Comparison of ENCODE assay signal across 8 cellular contexts in genomic region chr6:149863846-149864577, GRCh38. TPM values are rescaled to one million over a fixed set of nuclear protein-coding genes. Genes with fewer than 3 reads are reported as not detected.
DNase-seq lines count a peak whose midpoint lies in the region; ATAC-seq and TF ChIP-seq lines count a peak whose summit lies in the region.

Gene LRP11 (minus strand): TSS chr6:149864359. CDS start chr6:149864020, 339 bp downstream.

- POLR2A ChIA-PET in Caco-2 (lab: Charles Lee): interaction anchor here (0.6 kb wide), 1 partner anchor 127 kb away, joined by 6 read pairs; no protein-coding TSS in a partner anchor

- H3K9me3 Mint-ChIP-seq in Caco-2 (ENCODE audit: unreplicated experiment): no peaks in the 10 kb centered on the region
- H3K9me3 Mint-ChIP-seq in activated T-cell treated with anti-CD3 and anti-CD28 coated beads, Interleukin-2, amount 50 U/mL, for 24 hours: no peaks in the 10 kb centered on the region

- H3K27me3 ChIP-seq in Caco-2 (replicated peaks; ENCODE audit: control insufficient read depth, insufficient read depth, low read length) (no peaks in the 10 kb centered on the region), HUES64 (ENCODE audit: insufficient read depth, low read length) (peaks cover 29% of the 10 kb centered on the region)

- H3K9ac ChIP-seq in HUES64 (ENCODE audit: low read depth, low read length): peak within 1 kb of the TSS; percentile 67

- H3K9me3 ChIP-seq in Caco-2: no peaks in the 10 kb centered on the region
- no peaks in the 10 kb centered on the region for H3K9me3 ChIP-seq in HUES64 (ENCODE audit: insufficient read depth, low read depth, low read length)

- H3K27ac ChIP-seq in HUES64 (ENCODE audit: low read depth, low read length): peak within 1 kb of the TSS; percentile 82; the same call in 1 of the 2 replicates

- intact Hi-C loops in Caco-2 (cut with micrococcal nuclease; ENCODE audit: unreplicated experiment): loop anchor here (1.0 to 10.0 kb wide), 3 partner anchors 9 to 299 kb away; partner anchors contain the start of gene GINM1

- peak within 1 kb of the TSS; percentile 71 for H3K27ac Mint-ChIP-seq in Caco-2 (ENCODE audit: unreplicated experiment)
- no peak within 1 kb of the TSS for H3K27ac Mint-ChIP-seq in activated T-cell treated with anti-CD3 and anti-CD28 coated beads, Interleukin-2, amount 50 U/mL, for 24 hours

- H3K4me1 ChIP-seq in Caco-2 (peaks cover 8% of the 10 kb centered on the region), HUES64 (ENCODE audit: insufficient read depth, low read length) (peaks cover 15% of the 10 kb centered on the region)

- no TSS peak for BruUV-seq in Caco-2 (replicated peaks; lab: Mats Ljungman, UMichigan)

- no peaks in the 10 kb centered on the region for H3K36me3 Mint-ChIP-seq in Caco-2 (ENCODE audit: insufficient read depth, unreplicated experiment)
- H3K36me3 Mint-ChIP-seq in activated T-cell treated with anti-CD3 and anti-CD28 coated beads, Interleukin-2, amount 50 U/mL, for 24 hours (ENCODE audit: low read depth): no peaks in the 10 kb centered on the region

- H3K4me1 Mint-ChIP-seq in Caco-2 (ENCODE audit: low read depth, unreplicated experiment): peaks cover 28% of the 10 kb centered on the region
- peaks cover 15% of the 10 kb centered on the region for H3K4me1 Mint-ChIP-seq in activated T-cell treated with anti-CD3 and anti-CD28 coated beads, Interleukin-2, amount 50 U/mL, for 24 hours (ENCODE audit: low read depth)

- TF ChIP-seq CTCF in Caco-2 (IDR thresholded peaks at IDR 0.05; ENCODE audit: insufficient read depth in 1 of 2, low read depth in 1 of 2, low read length in 1 of 2, severe bottlenecking in 1 of 2, unreplicated experiment in 1 of 2) (no peak), epithelial cell of proximal tubule (conservative IDR thresholded peaks at IDR 0.05; ENCODE audit: low read depth, low read length) (no peak)

- peak within 1 kb of the TSS; percentile 86 for H3K4me3 Mint-ChIP-seq in Caco-2 (ENCODE audit: unreplicated experiment)
- peak within 1 kb of the TSS; percentile 79 for H3K4me3 Mint-ChIP-seq in activated T-cell treated with anti-CD3 and anti-CD28 coated beads, Interleukin-2, amount 50 U/mL, for 24 hours

- H3K4me3 ChIP-seq in Caco-2 (ENCODE audit: low read depth, low read length) (peak within 1 kb of the TSS; percentile 75), HUES64 (ENCODE audit: low read length) (peak within 1 kb of the TSS; percentile 81), epithelial cell of proximal tubule (ENCODE audit: low read depth, low read length) (peak within 1 kb of the TSS; percentile 65)

- ATAC-seq in GM21515 (IDR thresholded peaks at IDR 0.05; ENCODE audit: unreplicated experiment): peak; percentile 81

- DNase-seq in Caco-2 (peak; percentile 83 to 92), OCI-M1 (lab: John Stamatoyannopoulos, UW) (peak; percentile 86), epithelial cell of proximal tubule (ENCODE audit: low read depth) (no peak), mucosa of gallbladder (ENCODE audit: low spot score) (peak; percentile 88)
- DNase-seq in activated T-cell treated with anti-CD3 and anti-CD28 coated beads, Interleukin-2, amount 50 U/mL, for 24 hours: peak; percentile 88
- DNase-seq in stimulated activated CD8-positive, alpha-beta memory T cell treated with anti-CD3 and anti-CD28 coated beads, Interleukin-4, amount 100 ng/mL, for 24 hours (ENCODE audit: low read depth): peak; percentile 59

- H3K27me3 Mint-ChIP-seq in Caco-2 (ENCODE audit: insufficient read depth, unreplicated experiment): no peaks in the 10 kb centered on the region
- peaks cover 25% of the 10 kb centered on the region for H3K27me3 Mint-ChIP-seq in activated T-cell treated with anti-CD3 and anti-CD28 coated beads, Interleukin-2, amount 50 U/mL, for 24 hours

- H3K36me3 ChIP-seq in Caco-2 (ENCODE audit: control insufficient read depth, insufficient read depth, low read length): no peaks in the 10 kb centered on the region
- no peaks in the 10 kb centered on the region for H3K36me3 ChIP-seq in HUES64 (ENCODE audit: insufficient read depth, low read length)

- CTCF ChIA-PET in Caco-2 (lab: Charles Lee): interaction anchor here (0.7 to 2.6 kb wide), 3 partner anchors 19 to 35 kb away, joined by 3 to 6 read pairs (median 5); no protein-coding TSS in a partner anchor

- under 1% methylated on average over 95 of the region's 95 CpGs for WGBS in HUES64

RNA-seq across cellular contexts. Expression of gene LRP11, which starts in this region (rescaled TPM):
- 17.7 and 18.4 TPM in 2 replicates for total RNA-seq in Caco-2 (2022)
- 8.0 TPM for polyA plus RNA-seq in HUES64 (2013, experiment 1 of 2)
- polyA plus RNA-seq in HUES64 (2013, experiment 2 of 2): 9.5 TPM
- 41.7 and 54.5 TPM in 2 replicates for total RNA-seq in epithelial cell of proximal tubule
- 50.0 TPM for total RNA-seq in mucosa of gallbladder
